Comparison of ENCODE assay signal across 21 cellular contexts in genomic region chr2:205771063-205771462, GRCh38.
A peak's percentile ranks its signal among the peaks of the same experiment; 100 is the strongest.
DNase-seq lines count a peak whose midpoint lies in the region; ATAC-seq and TF ChIP-seq lines count a peak whose summit lies in the region.
"Had no signal": no experiment of that assay in that cellular context is flagged by ENCODE, and none has a peak within 500 bp of the region (broad histone marks: within the 10 kb centered on the region; RNA-seq: fewer than 3 reads in every experiment).

No MANE protein-coding gene starts in this region.

- H3K4me1 Mint-ChIP-seq in activated CD8-positive, alpha-beta T cell treated with anti-CD3 and anti-CD28 coated beads for 36 hours (ENCODE audit: low read depth), result peaks cover 4% of the 10 kb centered on the region
- H3K4me1 Mint-ChIP-seq: activated CD4-positive, alpha-beta memory T cell treated with anti-CD3 and anti-CD28 coated beads, Interleukin-2, amount 10 ng/mL, durations not matched to agents 7 days and 5 days had no signal

- DNase-seq in colonic mucosa, result peak; percentile 54
- DNase-seq in lung (ENCODE audit: low spot score), result no peak
- DNase-seq in activated CD8-positive, alpha-beta T cell treated with anti-CD3 and anti-CD28 coated beads for 36 hours, result no peak
- no peak for DNase-seq in germinal center (ENCODE audit: low spot score)
- DNase-seq in NOMO-1 treated with dmso at 0.1 percent for 144 hours (lab: John Stamatoyannopoulos, UW; ENCODE audit: unreplicated experiment), result no peak
- DNase-seq: activated CD4-positive, alpha-beta memory T cell treated with anti-CD3 and anti-CD28 coated beads, Interleukin-2, amount 10 ng/mL, durations not matched to agents 7 days and 5 days; activated T-cell treated with anti-CD3 and anti-CD28 coated beads, Interleukin-2, amount 50 U/mL, for 24 hours; brain microvascular endothelial cell; DND-41; naive thymus-derived CD8-positive, alpha-beta T cell; NCI-H2029 treated with DMSO at 0.1 percent for 48 hours; NCI-H510A treated with DMSO at 0.1 percent for 48 hours; spleen; testis had no signal

- H3K9me3 Mint-ChIP-seq in activated CD8-positive, alpha-beta T cell treated with anti-CD3 and anti-CD28 coated beads for 36 hours, result no peaks in the 10 kb centered on the region
- H3K9me3 Mint-ChIP-seq: activated CD4-positive, alpha-beta memory T cell treated with anti-CD3 and anti-CD28 coated beads, Interleukin-2, amount 10 ng/mL, durations not matched to agents 7 days and 5 days; activated naive CD4-positive, alpha-beta T cell treated with anti-CD3 and anti-CD28 coated beads, Interleukin-2, amount 50 U/mL, for 72 hours; activated T-cell treated with anti-CD3 and anti-CD28 coated beads, Interleukin-2, amount 50 U/mL, for 24 hours; GM23338; naive thymus-derived CD8-positive, alpha-beta T cell had no signal

- WGBS in lung, 2 donors, result 34 to 67% methylated on average over 10 of the region's 10 CpGs

- H3K27ac ChIP-seq in C4-2B, result 0 out of 2 replicates have a peak overlapping the region, but pooled peaks have one; percentile 1
- no peak overlapping the region for H3K27ac ChIP-seq in colonic mucosa
- H3K27ac ChIP-seq in lung (ENCODE audit: low read depth in 1 of 2, low read length in 1 of 2), result peak overlapping the region in 1 of 2 donors; percentile 68
- peak overlapping the region; percentile 97 for H3K27ac ChIP-seq in stomach smooth muscle (ENCODE audit: low read length)
- H3K27ac ChIP-seq: brain microvascular endothelial cell, spleen, testis had no signal

- H3K36me3 ChIP-seq in colonic mucosa (no peaks in the 10 kb centered on the region), lung (ENCODE audit: control insufficient read depth in 2 of 2, insufficient read depth in 2 of 2, low read length in 2 of 2) (peaks cover 0 to 6% of the 10 kb centered on the region in 2 donors), stomach smooth muscle (ENCODE audit: control insufficient read depth in 2 of 2, insufficient read depth in 2 of 2, low read length in 2 of 2) (peaks cover 12 to 24% of the 10 kb centered on the region in 2 donors)
- H3K36me3 ChIP-seq: brain microvascular endothelial cell had no signal

- peak; percentile 16 for ATAC-seq in lung (ENCODE audit: insufficient read depth, low FRiP score)
- ATAC-seq in activated CD8-positive, alpha-beta T cell treated with anti-CD3 and anti-CD28 coated beads for 36 hours, result no peak
- no peak for ATAC-seq in GM18517 (IDR thresholded peaks at IDR 0.05; ENCODE audit: unreplicated experiment)
- ATAC-seq: activated naive CD4-positive, alpha-beta T cell treated with anti-CD3 and anti-CD28 coated beads, Interleukin-2, amount 50 U/mL, for 72 hours; naive thymus-derived CD8-positive, alpha-beta T cell; Right ventricle myocardium inferior had no signal

- no peaks in the 10 kb centered on the region for H3K27me3 ChIP-seq in colonic mucosa
- no peaks in the 10 kb centered on the region for H3K27me3 ChIP-seq in lung (ENCODE audit: control insufficient read depth, insufficient read depth)
- no peaks in the 10 kb centered on the region for H3K27me3 ChIP-seq in stomach smooth muscle (ENCODE audit: control insufficient read depth in 1 of 2, insufficient read depth in 2 of 2, low read length in 2 of 2)
- H3K27me3 ChIP-seq: brain microvascular endothelial cell, testis had no signal

- no peak overlapping the region for H3K4me3 ChIP-seq in colonic mucosa
- no peak overlapping the region for H3K4me3 ChIP-seq in lung
- no peak overlapping the region for H3K4me3 ChIP-seq in stomach smooth muscle (ENCODE audit: low read length in 2 of 2)
- H3K4me3 ChIP-seq: GM23338, spleen, testis had no signal

- intact Hi-C loops in colonic mucosa (cut with DNase I), result no loop called here
- intact Hi-C loops in activated CD8-positive, alpha-beta T cell treated with anti-CD3 and anti-CD28 coated beads for 36 hours (cut with micrococcal nuclease), result no loop called here

- H3K4me1 ChIP-seq in colonic mucosa (peaks cover 7% of the 10 kb centered on the region), lung (ENCODE audit: control insufficient read depth in 2 of 2, insufficient read depth in 2 of 2, low read length in 2 of 2) (peaks cover 0 to 8% of the 10 kb centered on the region in 2 donors), stomach smooth muscle (ENCODE audit: control insufficient read depth, insufficient read depth, low read length) (peaks cover 87% of the 10 kb centered on the region)
- H3K4me1 ChIP-seq: testis had no signal

- POLR2A ChIA-PET in activated CD8-positive, alpha-beta T cell treated with anti-CD3 and anti-CD28 coated beads for 36 hours (lab: Charles Lee), result no interaction called here

- no peaks in the 10 kb centered on the region for H3K36me3 Mint-ChIP-seq in activated CD8-positive, alpha-beta T cell treated with anti-CD3 and anti-CD28 coated beads for 36 hours (ENCODE audit: low read depth)
- H3K36me3 Mint-ChIP-seq: activated naive CD4-positive, alpha-beta T cell treated with anti-CD3 and anti-CD28 coated beads, Interleukin-2, amount 50 U/mL, for 72 hours; IgD-negative memory B cell; naive thymus-derived CD8-positive, alpha-beta T cell had no signal

- no peak overlapping the region for H3K27ac Mint-ChIP-seq in activated CD8-positive, alpha-beta T cell treated with anti-CD3 and anti-CD28 coated beads for 36 hours
- H3K27ac Mint-ChIP-seq: activated CD4-positive, alpha-beta memory T cell treated with anti-CD3 and anti-CD28 coated beads, Interleukin-2, amount 10 ng/mL, durations not matched to agents 7 days and 5 days; activated naive CD4-positive, alpha-beta T cell treated with anti-CD3 and anti-CD28 coated beads, Interleukin-2, amount 50 U/mL, for 72 hours; activated T-cell treated with anti-CD3 and anti-CD28 coated beads, Interleukin-2, amount 50 U/mL, for 24 hours; GM23338 had no signal

- TF ChIP-seq CTCF in C4-2B (conservative IDR thresholded peaks at IDR 0.05) (no peak), colonic mucosa (IDR thresholded peaks at IDR 0.05) (no peak), lung (IDR thresholded peaks at IDR 0.05; ENCODE audit: control extremely low read depth, extremely low read depth) (no peak)
- no peak for TF ChIP-seq CTCF in activated CD8-positive, alpha-beta T cell treated with anti-CD3 and anti-CD28 coated beads for 36 hours (IDR thresholded peaks at IDR 0.05)

- CTCF ChIA-PET in activated CD8-positive, alpha-beta T cell treated with anti-CD3 and anti-CD28 coated beads for 36 hours (lab: Charles Lee), result no interaction called here

- H3K9ac ChIP-seq in colonic mucosa (ENCODE audit: low read depth in 2 of 2, low read length in 2 of 2) (no peak overlapping the region), stomach smooth muscle (ENCODE audit: low read length in 2 of 2) (peak overlapping the region; percentile 12 to 13)

- H3K9me3 ChIP-seq in colonic mucosa, result no peaks in the 10 kb centered on the region
- no peaks in the 10 kb centered on the region for H3K9me3 ChIP-seq in lung (ENCODE audit: control insufficient read depth in 2 of 2, insufficient read depth in 1 of 2, low read length in 1 of 2)
- H3K9me3 ChIP-seq in stomach smooth muscle (ENCODE audit: control insufficient read depth in 2 of 2, low read length in 2 of 2), result no peaks in the 10 kb centered on the region
- H3K9me3 ChIP-seq: spleen, testis had no signal

- no peak overlapping the region for H3K4me3 Mint-ChIP-seq in activated CD8-positive, alpha-beta T cell treated with anti-CD3 and anti-CD28 coated beads for 36 hours
- H3K4me3 Mint-ChIP-seq: activated CD4-positive, alpha-beta memory T cell treated with anti-CD3 and anti-CD28 coated beads, Interleukin-2, amount 10 ng/mL, durations not matched to agents 7 days and 5 days; activated T-cell treated with anti-CD3 and anti-CD28 coated beads, Interleukin-2, amount 50 U/mL, for 24 hours; GM23338; IgD-negative memory B cell; naive thymus-derived CD8-positive, alpha-beta T cell had no signal

- peaks cover 9% of the 10 kb centered on the region for H3K27me3 Mint-ChIP-seq in activated CD8-positive, alpha-beta T cell treated with anti-CD3 and anti-CD28 coated beads for 36 hours

Comparison
In these comparisons a context has a peak if more than half of its experiments do, and no peak if none do; other contexts are left out.
1. H3K9ac ChIP-seq: peak in stomach smooth muscle (2 of 2); none in colonic mucosa (0 of 2).